ENCODE assay signal across 6 cellular contexts in the genomic region with DNA sequence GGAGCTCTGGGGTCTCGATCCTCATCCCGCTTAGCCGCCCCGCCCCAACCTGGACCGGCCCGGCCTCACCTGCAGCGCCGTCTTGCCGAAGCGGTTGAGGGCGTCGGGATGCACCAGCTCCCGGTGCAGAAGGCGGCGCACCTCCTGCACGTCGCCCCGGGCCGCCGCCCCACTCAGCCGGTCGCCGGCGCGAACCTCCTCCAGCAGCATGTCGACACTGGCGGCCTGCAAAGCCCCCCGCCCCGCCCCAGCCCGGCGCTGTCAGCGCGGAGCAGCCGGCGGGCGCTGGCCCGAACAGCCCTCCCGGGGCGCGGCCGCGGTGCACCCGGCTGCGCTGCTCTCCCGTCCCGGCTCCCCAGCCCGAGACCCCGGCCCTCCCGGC. TPM values are rescaled to one million over a fixed set of nuclear protein-coding genes. Genes with fewer than 3 reads are reported as not detected.
DNase-seq lines count a peak whose midpoint lies in the region; ATAC-seq and TF ChIP-seq lines count a peak whose summit lies in the region.

No MANE protein-coding gene starts in this region.

- H3K27me3 ChIP-seq in parathyroid adenoma (ENCODE audit: control insufficient read depth, insufficient read depth, low read length): no peaks in the 10 kb centered on the region

- no peaks in the 10 kb centered on the region for H3K9me3 ChIP-seq in parathyroid adenoma (ENCODE audit: control insufficient read depth, low read length)

- H3K4me1 ChIP-seq in parathyroid adenoma: peaks cover 14% of the 10 kb centered on the region

- peak; percentile 4 for ATAC-seq in GM19467 (IDR thresholded peaks at IDR 0.05; ENCODE audit: unreplicated experiment)

- no peaks in the 10 kb centered on the region for H3K79me2 ChIP-seq in parathyroid adenoma

- no peaks in the 10 kb centered on the region for H3K36me3 ChIP-seq in parathyroid adenoma (ENCODE audit: control insufficient read depth, insufficient read depth, low read length)

- no peak overlapping the region for H3K27ac ChIP-seq in parathyroid adenoma

- peak overlapping the region; percentile 67 for H3K4me3 ChIP-seq in choroid plexus epithelial cell (ENCODE audit: low read depth, low read length)
- peak overlapping the region; percentile 53 for H3K4me3 ChIP-seq in parathyroid adenoma (ENCODE audit: low read depth, low read length)

- DNase-seq in M059J (ENCODE audit: low read depth): peak; percentile 43
- DNase-seq in choroid plexus epithelial cell (ENCODE audit: low read depth): no peak
- DNase-seq in globus pallidus (ENCODE audit: low spot score): no peak
- DNase-seq in NCI-H187 (lab: John Stamatoyannopoulos, UW): no peak

- H3K4me2 ChIP-seq in parathyroid adenoma (ENCODE audit: low read length): peak overlapping the region; percentile 72

- TF ChIP-seq CTCF in choroid plexus epithelial cell (conservative IDR thresholded peaks at IDR 0.05; ENCODE audit: low read depth, low read length): no peak
- TF ChIP-seq CTCF in parathyroid adenoma (IDR thresholded peaks at IDR 0.05): no peak

- H3K9ac ChIP-seq in parathyroid adenoma: no peak overlapping the region

- peak overlapping the region; percentile 45 for H2AFZ ChIP-seq in parathyroid adenoma

RNA-seq across cellular contexts. Expression of a gene that starts 0.3 kb away (rescaled TPM):
- total RNA-seq in M059J (2014; rRNA removed; shearing (Covaris generic)): 11.1 and 21.0 TPM in 2 replicates

RNA-seq across cellular contexts. Expression of a gene that starts 2.6 kb away (rescaled TPM):
- total RNA-seq in M059J (2014; rRNA removed; shearing (Covaris generic)): 10.2 and 10.5 TPM in 2 replicates

RNA-seq across cellular contexts. Expression of a gene that starts 18.7 kb away (rescaled TPM):
- total RNA-seq in M059J (2014; rRNA removed; shearing (Covaris generic)): 2.2 and 9.0 TPM in 2 replicates

RNA-seq across cellular contexts. Expression of a gene that starts 24.7 kb away (rescaled TPM):
- 24.3 and 40.1 TPM in 2 replicates for total RNA-seq in M059J (2014; rRNA removed; shearing (Covaris generic))

RNA-seq across cellular contexts. Expression of a gene that starts 51.2 kb away (rescaled TPM):
- 10.3 and 11.9 TPM in 2 replicates for total RNA-seq in M059J (2014; rRNA removed; shearing (Covaris generic))
